Comparison of ENCODE assay signal across 8 cellular contexts in genomic region chr10:67837519-67838314, GRCh38.
DNase-seq lines count a peak whose midpoint lies in the region; ATAC-seq and TF ChIP-seq lines count a peak whose summit lies in the region.

DNAJC12 (minus strand) TSS chr10:67838188; CDS start chr10:67838011, 177 bp downstream.

- peak within 1 kb of the TSS; percentile 48 for H3K4me3 ChIP-seq in LNCaP clone FGC (ENCODE audit: low read depth, low read length)
- H3K4me3 ChIP-seq in mucosa of rectum (ENCODE audit: low read length in 2 of 2) = peak within 1 kb of the TSS; percentile 49 to 65

- H3K36me3 Mint-ChIP-seq in effector memory CD8-positive, alpha-beta T cell (ENCODE audit: insufficient read depth) = peaks cover 5% of the 10 kb centered on the region

- no peaks in the 10 kb centered on the region for H3K36me3 ChIP-seq in mucosa of rectum (ENCODE audit: control insufficient read depth in 2 of 2, insufficient read depth in 2 of 2, low read length in 2 of 2)

- no peaks in the 10 kb centered on the region for H3K27me3 Mint-ChIP-seq in effector memory CD8-positive, alpha-beta T cell

- H3K9me3 Mint-ChIP-seq in effector memory CD8-positive, alpha-beta T cell = no peaks in the 10 kb centered on the region

- no peak for TF ChIP-seq CTCF in LNCaP clone FGC (IDR thresholded peaks at IDR 0.05; ENCODE audit: control insufficient read depth, extremely low read depth, insufficient read depth)

- peak within 1 kb of the TSS; percentile 7 to 43 for H3K27ac ChIP-seq in mucosa of rectum (ENCODE audit: low read depth in 2 of 2, low read length in 2 of 2)

- H3K4me1 ChIP-seq in mucosa of rectum (ENCODE audit: control insufficient read depth in 2 of 2, insufficient read depth in 2 of 2, low read length in 2 of 2) = no peaks in the 10 kb centered on the region

- peak; percentile 56 for DNase-seq in CMK (ENCODE audit: low read depth)
- peak; percentile 77 for DNase-seq in LNCaP clone FGC (ENCODE audit: low read depth)
- DNase-seq in SHP77 treated with DMSO at 0.1 percent for 48 hours (lab: John Stamatoyannopoulos, UW) = peak; percentile 60
- DNase-seq in effector memory CD8-positive, alpha-beta T cell = no peak
- no peak for DNase-seq in stimulated activated CD4-positive, alpha-beta T cell treated with anti-CD3 and anti-CD28 coated beads, Interleukin-4, amount 100 ng/mL, for 24 hours
- DNase-seq in activated T-cell treated with anti-CD3 and anti-CD28 coated beads, Interleukin-2, amount 50 U/mL, for 1 hour = no peak

- H3K9ac ChIP-seq in mucosa of rectum (ENCODE audit: low read depth in 1 of 2, low read length in 2 of 2) = peak within 1 kb of the TSS; percentile 36 to 66

- no peaks in the 10 kb centered on the region for H3K9me3 ChIP-seq in mucosa of rectum (ENCODE audit: control insufficient read depth in 2 of 2, low read length in 2 of 2)

- H3K27me3 ChIP-seq in mucosa of rectum (ENCODE audit: control insufficient read depth in 2 of 2, insufficient read depth in 2 of 2, low read length in 2 of 2) = no peaks in the 10 kb centered on the region

- H3K4me1 Mint-ChIP-seq in effector memory CD8-positive, alpha-beta T cell (ENCODE audit: low read depth in 2 of 2) = no peaks in the 10 kb centered on the region

- no peak within 1 kb of the TSS for H3K27ac Mint-ChIP-seq in effector memory CD8-positive, alpha-beta T cell

- ATAC-seq in GM19463 (IDR thresholded peaks at IDR 0.05; ENCODE audit: unreplicated experiment) = peak; percentile 62
- ATAC-seq in effector memory CD8-positive, alpha-beta T cell (replicated peaks) = peak; percentile 59

- H3K4me3 Mint-ChIP-seq in effector memory CD8-positive, alpha-beta T cell = no peak within 1 kb of the TSS

Comparison
In these comparisons a context has a peak if more than half of its experiments do, and no peak if none do; other contexts are left out.
1. DNase-seq: peak in CMK (single experiment), LNCaP clone FGC (single experiment) and SHP77 treated with DMSO at 0.1 percent for 48 hours (single experiment); none in effector memory CD8-positive, alpha-beta T cell (0 of 3), stimulated activated CD4-positive, alpha-beta T cell treated with anti-CD3 and anti-CD28 coated beads, Interleukin-4, amount 100 ng/mL, for 24 hours (single experiment) and activated T-cell treated with anti-CD3 and anti-CD28 coated beads, Interleukin-2, amount 50 U/mL, for 1 hour (single experiment).